Comparison of ENCODE assay signal across 24 cellular contexts in the genomic region with DNA sequence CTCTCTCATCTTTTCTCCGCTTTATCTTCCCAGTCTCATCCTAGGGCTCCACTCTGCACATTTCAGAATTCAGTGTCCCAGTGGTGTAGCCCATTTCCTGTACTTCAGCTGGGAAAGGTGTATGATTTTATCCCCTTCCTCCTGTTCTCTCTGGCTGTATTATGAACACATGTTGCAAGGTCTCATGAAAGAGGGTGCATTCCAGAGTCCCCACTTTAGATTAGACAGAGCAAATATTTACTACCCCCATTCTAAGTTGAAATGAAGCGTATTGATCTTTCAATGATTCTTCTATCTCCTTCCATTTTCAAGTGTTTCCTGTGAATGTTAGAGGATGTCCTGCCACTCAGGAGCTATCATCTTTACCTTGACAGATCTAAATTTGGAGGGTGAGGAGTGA.
DNase-seq lines count a peak whose midpoint lies in the region; ATAC-seq and TF ChIP-seq lines count a peak whose summit lies in the region.
"Had no signal": no experiment of that assay in that cellular context is flagged by ENCODE, and none has a peak within 500 bp of the region (broad histone marks: within the 10 kb centered on the region; RNA-seq: fewer than 3 reads in every experiment).

No MANE protein-coding gene starts in this region.

- H3K4me3 ChIP-seq in SJCRH30, result no peak overlapping the region
- H3K4me3 ChIP-seq in left lung, result no peak overlapping the region
- H3K4me3 ChIP-seq in smooth muscle cell, result no peak overlapping the region
- H3K4me3 ChIP-seq: K562, Peyer's patch, SK-N-MC had no signal

- CTCF ChIA-PET in Calu3 (lab: Charles Lee), result interaction anchor here (0.6 to 1.3 kb wide), 4 partner anchors 8 to 89 kb away, joined by 3 read pairs; no protein-coding TSS in a partner anchor

- DNase-seq in Calu3, result no peak
- no peak for DNase-seq in SJCRH30
- DNase-seq in left lung, result no peak
- DNase-seq in smooth muscle cell (lab: John Stamatoyannopoulos, UW; ENCODE audit: unreplicated experiment), result no peak
- no peak for DNase-seq in immature natural killer cell
- no peak for DNase-seq in NCI-H774 (lab: John Stamatoyannopoulos, UW)
- no peak for DNase-seq in GOT3 (lab: John Stamatoyannopoulos, UW)
- DNase-seq: CD4-positive, CD25-positive, alpha-beta regulatory T cell; DMS 273 treated with DMSO at 0.1 percent for 48 hours; DMS79 treated with DMSO at 0.1 percent for 48 hours; H7; MM.1S; NCI-H1048; NCI-H1417 treated with DMSO at 0.1 percent for 48 hours; NCI-H187; NCI-H2107; NCI-H2227 treated with DMSO at 0.1 percent for 48 hours; NCI-H510A treated with DMSO at 0.1 percent for 48 hours; NCI-H748 treated with DMSO at 0.1 percent for 48 hours; NK-92 treated with Interleukin-12 subunit alpha and Interleukin-12 subunit beta, amount 100 ng/mL, for 24 hours; Peyer's patch; SW 1271 had no signal

- no peaks in the 10 kb centered on the region for H3K36me3 ChIP-seq in SJCRH30
- H3K36me3 ChIP-seq in left lung, result no peaks in the 10 kb centered on the region
- H3K36me3 ChIP-seq in smooth muscle cell (ENCODE audit: low read depth), result no peaks in the 10 kb centered on the region
- H3K36me3 ChIP-seq: Peyer's patch had no signal

- H3K36me3 Mint-ChIP-seq in Calu3 (ENCODE audit: insufficient read depth, unreplicated experiment) (no peaks in the 10 kb centered on the region), immature natural killer cell (no peaks in the 10 kb centered on the region)
- H3K36me3 Mint-ChIP-seq: CD4-positive, CD25-positive, alpha-beta regulatory T cell had no signal

- H3K79me2 ChIP-seq in smooth muscle cell (ENCODE audit: low read depth), result no peaks in the 10 kb centered on the region

- no peaks in the 10 kb centered on the region for H3K9me3 ChIP-seq in SJCRH30 (replicated peaks)
- H3K9me3 ChIP-seq in left lung, result no peaks in the 10 kb centered on the region
- no peaks in the 10 kb centered on the region for H3K9me3 ChIP-seq in smooth muscle cell (replicated peaks; ENCODE audit: low read depth)
- H3K9me3 ChIP-seq: Peyer's patch had no signal

- no peak overlapping the region for H2AFZ ChIP-seq in smooth muscle cell (ENCODE audit: low read depth)

- H3K9me3 Mint-ChIP-seq in Calu3 (ENCODE audit: low read depth, unreplicated experiment) (peaks cover 4% of the 10 kb centered on the region), immature natural killer cell (peaks cover 0 to 14% (median 0%) of the 10 kb centered on the region in 6 donors)

- H3K27ac ChIP-seq in SJCRH30 (peak overlapping the region; percentile 10; the same call in 1 of the 2 replicates), left lung (no peak overlapping the region), smooth muscle cell (ENCODE audit: low read depth) (no peak overlapping the region)
- H3K27ac ChIP-seq: Peyer's patch, SK-N-MC had no signal

- H3K27ac Mint-ChIP-seq in Calu3 (ENCODE audit: unreplicated experiment) (peak overlapping the region; percentile 48), immature natural killer cell (no peak overlapping the region)

- WGBS in smooth muscle cell (ENCODE audit: low lambda C conversion rate), result 66% methylated on average over 2 of the region's 2 CpGs

- H3K4me3 Mint-ChIP-seq in Calu3 (ENCODE audit: low read depth, unreplicated experiment) (no peak overlapping the region), immature natural killer cell (no peak overlapping the region)
- H3K4me3 Mint-ChIP-seq: CD4-positive, CD25-positive, alpha-beta regulatory T cell had no signal

- intact Hi-C loops in Calu3 (cut with micrococcal nuclease; ENCODE audit: unreplicated experiment) (no loop called here), left lung (cut with DNase I) (no loop called here)

- no TSS peak for BruUV-seq in Calu3 (replicated peaks; lab: Mats Ljungman, UMichigan)

- no peak overlapping the region for H3K9ac ChIP-seq in smooth muscle cell (ENCODE audit: low read depth)

- H3F3A ChIP-seq in smooth muscle cell (ENCODE audit: low read depth), result no peaks in the 10 kb centered on the region

- no peaks in the 10 kb centered on the region for H4K20me1 ChIP-seq in smooth muscle cell (ENCODE audit: low read depth)

- H3K27me3 ChIP-seq in SJCRH30 (no peaks in the 10 kb centered on the region), left lung (no peaks in the 10 kb centered on the region), smooth muscle cell (ENCODE audit: low read depth) (peaks cover 13% of the 10 kb centered on the region)
- H3K27me3 ChIP-seq: Peyer's patch had no signal

- ATAC-seq in left lung, result peak; percentile 58
- ATAC-seq: K562 had no signal

- peak overlapping the region; percentile 63 for H3K4me2 ChIP-seq in smooth muscle cell

- TF ChIP-seq CTCF in Calu3 (IDR thresholded peaks at IDR 0.05; ENCODE audit: unreplicated experiment) (no peak), left lung (IDR thresholded peaks at IDR 0.05) (no peak), smooth muscle cell (IDR thresholded peaks at IDR 0.05; ENCODE audit: borderline replicate concordance, insufficient read depth, poor library complexity, severe bottlenecking) (no peak)

- H3K27me3 Mint-ChIP-seq in Calu3 (ENCODE audit: unreplicated experiment), result peaks cover 18% of the 10 kb centered on the region
- H3K27me3 Mint-ChIP-seq in immature natural killer cell (ENCODE audit: low read depth in 3 of 3), result peaks cover 3 to 19% (median 5%) of the 10 kb centered on the region in 3 donors

- H3K4me1 Mint-ChIP-seq in Calu3 (ENCODE audit: low read depth, unreplicated experiment), result peaks cover 34% of the 10 kb centered on the region
- H3K4me1 Mint-ChIP-seq in immature natural killer cell, result no peaks in the 10 kb centered on the region
- H3K4me1 Mint-ChIP-seq: CD4-positive, CD25-positive, alpha-beta regulatory T cell had no signal

- H3K4me1 ChIP-seq in SJCRH30 (peaks cover 29% of the 10 kb centered on the region), left lung (peaks cover 0 to 6% of the 10 kb centered on the region in 2 donors), smooth muscle cell (ENCODE audit: low read depth) (peaks cover 8% of the 10 kb centered on the region)
- H3K4me1 ChIP-seq: Peyer's patch had no signal
